ENCODE assay signal across 13 cellular contexts in the genomic region with DNA sequence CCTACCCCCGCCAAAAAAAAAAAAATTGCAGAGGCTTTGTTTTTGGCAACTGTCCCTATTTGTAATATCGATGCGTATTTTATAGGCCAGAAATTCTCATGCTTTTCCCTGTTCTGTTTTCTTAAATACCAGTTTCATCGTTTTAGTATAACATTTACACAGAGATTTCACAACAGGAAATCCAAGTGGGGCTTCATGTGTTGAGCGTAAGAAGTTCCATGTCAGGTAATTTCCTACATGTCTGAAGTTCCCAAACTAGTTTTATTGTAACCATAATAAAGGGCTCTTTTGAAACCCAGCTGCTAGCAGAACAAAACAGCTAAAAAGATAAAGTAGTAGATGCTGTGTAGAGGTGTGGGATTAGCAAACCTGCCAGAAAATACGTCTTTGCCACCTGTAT. TPM values are rescaled to one million over a fixed set of nuclear protein-coding genes. Genes with fewer than 3 reads are reported as not detected.
DNase-seq lines count a peak whose midpoint lies in the region; ATAC-seq and TF ChIP-seq lines count a peak whose summit lies in the region.
"Had no signal": no experiment of that assay in that cellular context is flagged by ENCODE, and none has a peak within 500 bp of the region (broad histone marks: within the 10 kb centered on the region; RNA-seq: fewer than 3 reads in every experiment).

No MANE protein-coding gene starts in this region.

- H3K4me3 ChIP-seq in left ventricle myocardium inferior (no peak overlapping the region), gastroesophageal sphincter (no peak overlapping the region)
- H3K4me3 ChIP-seq: cardiac muscle cell had no signal

- H3K27me3 ChIP-seq in left ventricle myocardium inferior (ENCODE audit: low read depth) = no peaks in the 10 kb centered on the region
- no peaks in the 10 kb centered on the region for H3K27me3 ChIP-seq in gastroesophageal sphincter
- H3K27me3 ChIP-seq: cardiac muscle cell had no signal

- H3K4me3 Mint-ChIP-seq in activated naive CD8-positive, alpha-beta T cell treated with anti-CD3 and anti-CD28 coated beads for 36 hours = peak overlapping the region; percentile 96
- peak overlapping the region; percentile 88 to 93 for H3K4me3 Mint-ChIP-seq in stimulated activated naive CD8-positive, alpha-beta T cell treated with anti-CD3 and anti-CD28 coated beads, Interleukin-15, amount 100 ng/mL, for 72 hours
- H3K4me3 Mint-ChIP-seq: WTC11 had no signal

- TF ChIP-seq CTCF in left ventricle myocardium inferior (IDR thresholded peaks at IDR 0.05; ENCODE audit: borderline replicate concordance) (no peak), gastroesophageal sphincter (IDR thresholded peaks at IDR 0.05) (no peak)

- H3K4me1 ChIP-seq in left ventricle myocardium inferior (peaks cover 75% of the 10 kb centered on the region), gastroesophageal sphincter (peaks cover 8 to 48% (median 24%) of the 10 kb centered on the region in 3 donors)
- H3K4me1 ChIP-seq: parathyroid adenoma had no signal

- H3K27ac ChIP-seq in left ventricle myocardium inferior (replicated peaks) (peak overlapping the region; percentile 59), gastroesophageal sphincter (peak overlapping the region; percentile 55 to 74 (median 64))
- H3K27ac ChIP-seq: cardiac muscle cell, parathyroid adenoma had no signal

- H3K4me1 Mint-ChIP-seq in activated naive CD8-positive, alpha-beta T cell treated with anti-CD3 and anti-CD28 coated beads for 36 hours = peaks cover 54% of the 10 kb centered on the region
- peaks cover 62% of the 10 kb centered on the region for H3K4me1 Mint-ChIP-seq in stimulated activated naive CD8-positive, alpha-beta T cell treated with anti-CD3 and anti-CD28 coated beads, Interleukin-15, amount 100 ng/mL, for 72 hours

- H3K36me3 ChIP-seq in left ventricle myocardium inferior = peaks cover 38% of the 10 kb centered on the region
- peaks cover 0 to 27% of the 10 kb centered on the region in 2 donors for H3K36me3 ChIP-seq in gastroesophageal sphincter

- ATAC-seq in Right ventricle myocardium superior (ENCODE audit: poor library complexity) (no peak), gastroesophageal sphincter (no peak)
- ATAC-seq in stimulated activated naive CD8-positive, alpha-beta T cell treated with anti-CD3 and anti-CD28 coated beads, Interleukin-15, amount 100 ng/mL, for 72 hours = no peak
- ATAC-seq: WTC11 had no signal

- peak overlapping the region; percentile 70 for H3K27ac Mint-ChIP-seq in activated naive CD8-positive, alpha-beta T cell treated with anti-CD3 and anti-CD28 coated beads for 36 hours
- H3K27ac Mint-ChIP-seq in stimulated activated naive CD8-positive, alpha-beta T cell treated with anti-CD3 and anti-CD28 coated beads, Interleukin-15, amount 100 ng/mL, for 72 hours = no peak overlapping the region
- H3K27ac Mint-ChIP-seq: WTC11 had no signal

- H3K36me3 Mint-ChIP-seq in activated naive CD8-positive, alpha-beta T cell treated with anti-CD3 and anti-CD28 coated beads for 36 hours = peaks cover 44% of the 10 kb centered on the region

- no peak for DNase-seq in left ventricle myocardium inferior
- DNase-seq in Right ventricle myocardium superior = no peak
- DNase-seq in activated naive CD8-positive, alpha-beta T cell treated with anti-CD3 and anti-CD28 coated beads for 36 hours = no peak
- DNase-seq in stimulated activated naive CD8-positive, alpha-beta T cell treated with anti-CD3 and anti-CD28 coated beads, Interleukin-15, amount 100 ng/mL, for 72 hours = no peak
- no peak for DNase-seq in SHP77 treated with DMSO at 0.1 percent for 48 hours (lab: John Stamatoyannopoulos, UW)
- no peak for DNase-seq in NCI-H2171 (lab: John Stamatoyannopoulos, UW)
- DNase-seq in central memory CD4-positive, alpha-beta T cell = no peak
- DNase-seq: NCI-H2081 had no signal

- H3K9me3 ChIP-seq in left ventricle myocardium inferior (replicated peaks) (no peaks in the 10 kb centered on the region), gastroesophageal sphincter (no peaks in the 10 kb centered on the region)

- 17 to 18% methylated on average over 6 of the region's 6 CpGs for WGBS in gastroesophageal sphincter (ENCODE audit: low coverage in 1 of 2), 2 donors

- H3K27me3 Mint-ChIP-seq in activated naive CD8-positive, alpha-beta T cell treated with anti-CD3 and anti-CD28 coated beads for 36 hours = no peaks in the 10 kb centered on the region
- H3K27me3 Mint-ChIP-seq in stimulated activated naive CD8-positive, alpha-beta T cell treated with anti-CD3 and anti-CD28 coated beads, Interleukin-15, amount 100 ng/mL, for 72 hours = no peaks in the 10 kb centered on the region

- peaks cover 3% of the 10 kb centered on the region for H3K9me3 Mint-ChIP-seq in activated naive CD8-positive, alpha-beta T cell treated with anti-CD3 and anti-CD28 coated beads for 36 hours
- H3K9me3 Mint-ChIP-seq in stimulated activated naive CD8-positive, alpha-beta T cell treated with anti-CD3 and anti-CD28 coated beads, Interleukin-15, amount 100 ng/mL, for 72 hours = no peaks in the 10 kb centered on the region
- H3K9me3 Mint-ChIP-seq: activated T-helper 1 cell treated with anti-CD3 and anti-CD28 coated beads, Interleukin-12 subunit alpha, Interleukin-12 subunit beta, Interleukin-2, Interleukin-4 antibody, amounts not matched to agents 30 ng/mL and 10 ng/mL and 1 ng/mL, durations not matched to agents 14 hours and 24 hours and 36 hours; WTC11 had no signal

- intact Hi-C loops in left ventricle myocardium inferior (cut with micrococcal nuclease) (no loop called here), Right ventricle myocardium superior (cut with DNase I) (no loop called here)

- no peak for TF ChIP-seq EP300 in gastroesophageal sphincter (IDR thresholded peaks at IDR 0.05)

- TF ChIP-seq POLR2A in gastroesophageal sphincter (IDR thresholded peaks at IDR 0.05) = no peak

RNA-seq across cellular contexts. Expression of a gene that starts 4.2 kb away (rescaled TPM):
- total RNA-seq in left ventricle myocardium inferior (11.0 TPM), Right ventricle myocardium superior (10.0 TPM), gastroesophageal sphincter (10 to 100 TPM; 23.4 to 74.4 (median 39.7) TPM)
- 10 to 100 TPM; 34.7 to 38.1 TPM for total RNA-seq in activated naive CD8-positive, alpha-beta T cell treated with anti-CD3 and anti-CD28 coated beads for 36 hours
